ENCODE assay signal across 11 cellular contexts in genomic region chr10:100729877-100730738, GRCh38. TPM values are rescaled to one million over a fixed set of nuclear protein-coding genes. Genes with fewer than 3 reads are reported as not detected.
DNase-seq lines count a peak whose midpoint lies in the region; ATAC-seq and TF ChIP-seq lines count a peak whose summit lies in the region.
"Had no signal": no experiment of that assay in that cellular context is flagged by ENCODE, and none has a peak within 500 bp of the region (broad histone marks: within the 10 kb centered on the region; RNA-seq: fewer than 3 reads in every experiment).

No MANE protein-coding gene starts in this region.

- peak overlapping the region; percentile 65 for H3K4me3 Mint-ChIP-seq in activated T-cell treated with anti-CD3 and anti-CD28 coated beads, Interleukin-2, amount 50 U/mL, for 4 hours
- peak overlapping the region; percentile 10 for H3K4me3 Mint-ChIP-seq in activated T-helper 1 cell treated with anti-CD3 and anti-CD28 coated beads, Interleukin-12 subunit alpha, Interleukin-12 subunit beta, Interleukin-2, Interleukin-4 antibody, amounts not matched to agents 30 ng/mL and 10 ng/mL and 1 ng/mL, durations not matched to agents 14 hours and 24 hours and 36 hours

- peak in 1 of 2 donors; percentile 12 for ATAC-seq in activated T-cell treated with anti-CD3 and anti-CD28 coated beads, Interleukin-2, amount 50 U/mL, for 4 hours

- H3K9me3 Mint-ChIP-seq in activated T-cell treated with anti-CD3 and anti-CD28 coated beads, Interleukin-2, amount 50 U/mL, for 4 hours: no peaks in the 10 kb centered on the region
- no peaks in the 10 kb centered on the region for H3K9me3 Mint-ChIP-seq in activated T-helper 1 cell treated with anti-CD3 and anti-CD28 coated beads, Interleukin-12 subunit alpha, Interleukin-12 subunit beta, Interleukin-2, Interleukin-4 antibody, amounts not matched to agents 30 ng/mL and 10 ng/mL and 1 ng/mL, durations not matched to agents 14 hours and 24 hours and 36 hours

- DNase-seq in activated T-cell treated with anti-CD3 and anti-CD28 coated beads, Interleukin-2, amount 50 U/mL, for 4 hours: no peak
- DNase-seq in activated T-cell treated with anti-CD3 and anti-CD28 coated beads for 4 hours: no peak
- no peak for DNase-seq in activated T-helper 1 cell treated with anti-CD3 and anti-CD28 coated beads, Interleukin-12 subunit alpha, Interleukin-12 subunit beta, Interleukin-2, Interleukin-4 antibody, amounts not matched to agents 30 ng/mL and 10 ng/mL and 1 ng/mL, durations not matched to agents 14 hours and 24 hours and 36 hours (ENCODE audit: low spot score)
- DNase-seq in KG1 (lab: John Stamatoyannopoulos, UW): no peak
- no peak for DNase-seq in stimulated activated CD4-positive, alpha-beta T cell treated with anti-CD3 and anti-CD28 coated beads, Interleukin-4, amount 100 ng/mL, for 4 hours
- no peak for DNase-seq in midbrain (lab: John Stamatoyannopoulos, UW)
- DNase-seq: NCI-H1048 had no signal

- H3K27me3 ChIP-seq in liver (ENCODE audit: control insufficient read depth in 4 of 4, insufficient read depth in 4 of 4, low read length in 3 of 4): peaks cover 3 to 25% (median 14%) of the 10 kb centered on the region in 4 donors
- H3K27me3 ChIP-seq in stomach smooth muscle (ENCODE audit: control insufficient read depth in 1 of 2, insufficient read depth in 2 of 2, low read length in 2 of 2): peaks cover 82 to 85% of the 10 kb centered on the region in 2 donors

- peak overlapping the region; percentile 35 for H3K27ac Mint-ChIP-seq in activated T-helper 1 cell treated with anti-CD3 and anti-CD28 coated beads, Interleukin-12 subunit alpha, Interleukin-12 subunit beta, Interleukin-2, Interleukin-4 antibody, amounts not matched to agents 30 ng/mL and 10 ng/mL and 1 ng/mL, durations not matched to agents 14 hours and 24 hours and 36 hours

- no peak for TF ChIP-seq CTCF in liver (IDR thresholded peaks at IDR 0.05; ENCODE audit: low read depth, low read length, missing input control)

- peak overlapping the region in 2 of 3 donors; percentile 22 to 45 for H3K4me3 ChIP-seq in liver (ENCODE audit: low read depth in 1 of 3, low read length in 3 of 3)
- H3K4me3 ChIP-seq in stomach smooth muscle (ENCODE audit: low read length in 2 of 2): peak overlapping the region; percentile 25 to 58
- H3K4me3 ChIP-seq: SJSA1 had no signal

- no peak for TF ChIP-seq RAD21 in liver (IDR thresholded peaks at IDR 0.05)

- peaks cover 30% of the 10 kb centered on the region for H3K4me1 Mint-ChIP-seq in activated T-cell treated with anti-CD3 and anti-CD28 coated beads, Interleukin-2, amount 50 U/mL, for 4 hours (ENCODE audit: low read depth)
- H3K4me1 Mint-ChIP-seq in activated T-helper 1 cell treated with anti-CD3 and anti-CD28 coated beads, Interleukin-12 subunit alpha, Interleukin-12 subunit beta, Interleukin-2, Interleukin-4 antibody, amounts not matched to agents 30 ng/mL and 10 ng/mL and 1 ng/mL, durations not matched to agents 14 hours and 24 hours and 36 hours (ENCODE audit: low read depth): peaks cover 32% of the 10 kb centered on the region

- intact Hi-C loops in activated T-helper 1 cell treated with anti-CD3 and anti-CD28 coated beads, Interleukin-12 subunit alpha, Interleukin-12 subunit beta, Interleukin-2, Interleukin-4 antibody, amounts not matched to agents 30 ng/mL and 10 ng/mL and 1 ng/mL, durations not matched to agents 14 hours and 24 hours and 36 hours (cut with micrococcal nuclease): loop anchor here (2.0 to 10.0 kb wide), 3 partner anchors 13 to 335 kb away; partner anchors contain the start of gene KAZALD1

- H3K4me1 ChIP-seq in liver (ENCODE audit: control insufficient read depth in 4 of 4, insufficient read depth in 4 of 4, low read length in 3 of 4): peaks cover 11 to 19% (median 17%) of the 10 kb centered on the region in 4 donors
- peaks cover 24% of the 10 kb centered on the region for H3K4me1 ChIP-seq in stomach smooth muscle (ENCODE audit: control insufficient read depth, insufficient read depth, low read length)

- no peaks in the 10 kb centered on the region for H3K36me3 ChIP-seq in liver (ENCODE audit: control insufficient read depth in 4 of 4, insufficient read depth in 3 of 4, low read depth in 1 of 4, low read length in 3 of 4)
- no peaks in the 10 kb centered on the region for H3K36me3 ChIP-seq in stomach smooth muscle (ENCODE audit: control insufficient read depth in 2 of 2, insufficient read depth in 2 of 2, low read length in 2 of 2)
- H3K36me3 ChIP-seq: SJSA1 had no signal

- H3K9me3 ChIP-seq in liver (ENCODE audit: control insufficient read depth in 4 of 4, low read length in 3 of 4): no peaks in the 10 kb centered on the region
- H3K9me3 ChIP-seq in stomach smooth muscle (ENCODE audit: control insufficient read depth in 2 of 2, low read length in 2 of 2): no peaks in the 10 kb centered on the region
- H3K9me3 ChIP-seq: SJSA1 had no signal

- no peak overlapping the region for H3K9ac ChIP-seq in liver (ENCODE audit: low read depth in 1 of 2, low read length in 2 of 2)
- H3K9ac ChIP-seq in stomach smooth muscle (ENCODE audit: low read length in 2 of 2): no peak overlapping the region

- H3K27me3 Mint-ChIP-seq in activated T-cell treated with anti-CD3 and anti-CD28 coated beads, Interleukin-2, amount 50 U/mL, for 4 hours (ENCODE audit: low read depth): peaks cover 94% of the 10 kb centered on the region
- peaks cover 95% of the 10 kb centered on the region for H3K27me3 Mint-ChIP-seq in activated T-helper 1 cell treated with anti-CD3 and anti-CD28 coated beads, Interleukin-12 subunit alpha, Interleukin-12 subunit beta, Interleukin-2, Interleukin-4 antibody, amounts not matched to agents 30 ng/mL and 10 ng/mL and 1 ng/mL, durations not matched to agents 14 hours and 24 hours and 36 hours (ENCODE audit: insufficient read depth)

- H3K36me3 Mint-ChIP-seq in activated T-cell treated with anti-CD3 and anti-CD28 coated beads, Interleukin-2, amount 50 U/mL, for 4 hours (ENCODE audit: insufficient read depth): no peaks in the 10 kb centered on the region
- peaks cover 2% of the 10 kb centered on the region for H3K36me3 Mint-ChIP-seq in activated T-helper 1 cell treated with anti-CD3 and anti-CD28 coated beads, Interleukin-12 subunit alpha, Interleukin-12 subunit beta, Interleukin-2, Interleukin-4 antibody, amounts not matched to agents 30 ng/mL and 10 ng/mL and 1 ng/mL, durations not matched to agents 14 hours and 24 hours and 36 hours (ENCODE audit: low read depth)

- no peak overlapping the region for H3K27ac ChIP-seq in liver (ENCODE audit: low read depth in 1 of 2, low read length in 2 of 2)
- H3K27ac ChIP-seq in stomach smooth muscle (ENCODE audit: low read length): no peak overlapping the region
- H3K27ac ChIP-seq: SJSA1 had no signal

- WGBS in liver: 4% methylated on average over 66 of the region's 66 CpGs

TF ChIP-seq in liver, 16 proteins besides CTCF, POLR2A, EP300 and RAD21:
- no peak for TF ChIP-seq ATF3 (IDR thresholded peaks at IDR 0.05)
- TF ChIP-seq FOXA2 (IDR thresholded peaks at IDR 0.05): no peak
- TF ChIP-seq YY1 (IDR thresholded peaks at IDR 0.05): no peak
- no peak for TF ChIP-seq HNF4G (IDR thresholded peaks at IDR 0.05)
- TF ChIP-seq FOXA1 (IDR thresholded peaks at IDR 0.05): no peak
- no peak for TF ChIP-seq HNF4A (conservative IDR thresholded peaks at IDR 0.05)
- no peak for TF ChIP-seq ZBTB33 (IDR thresholded peaks at IDR 0.05)
- TF ChIP-seq SP1 (IDR thresholded peaks at IDR 0.05): no peak
- no peak for TF ChIP-seq RXRA (IDR thresholded peaks at IDR 0.05)
- TF ChIP-seq NR2F2 (IDR thresholded peaks at IDR 0.05): no peak

RNA-seq across cellular contexts. Expression of gene PAX2, which starts 15.3 kb away (rescaled TPM):
- not detected for total RNA-seq in activated T-cell treated with anti-CD3 and anti-CD28 coated beads, Interleukin-2, amount 50 U/mL, for 4 hours
- not detected in 2 replicates for total RNA-seq in activated T-helper 1 cell treated with anti-CD3 and anti-CD28 coated beads, Interleukin-12 subunit alpha, Interleukin-12 subunit beta, Interleukin-2, Interleukin-4 antibody, amounts not matched to agents 30 ng/mL and 10 ng/mL and 1 ng/mL, durations not matched to agents 14 hours and 24 hours and 36 hours
- total RNA-seq in liver: not detected
- not detected for polyA plus RNA-seq in liver
- total RNA-seq: fibroblast of villous mesenchyme, SJSA1 had no signal
